8 cellular contexts compared by ENCODE assay signal in the genomic region with DNA sequence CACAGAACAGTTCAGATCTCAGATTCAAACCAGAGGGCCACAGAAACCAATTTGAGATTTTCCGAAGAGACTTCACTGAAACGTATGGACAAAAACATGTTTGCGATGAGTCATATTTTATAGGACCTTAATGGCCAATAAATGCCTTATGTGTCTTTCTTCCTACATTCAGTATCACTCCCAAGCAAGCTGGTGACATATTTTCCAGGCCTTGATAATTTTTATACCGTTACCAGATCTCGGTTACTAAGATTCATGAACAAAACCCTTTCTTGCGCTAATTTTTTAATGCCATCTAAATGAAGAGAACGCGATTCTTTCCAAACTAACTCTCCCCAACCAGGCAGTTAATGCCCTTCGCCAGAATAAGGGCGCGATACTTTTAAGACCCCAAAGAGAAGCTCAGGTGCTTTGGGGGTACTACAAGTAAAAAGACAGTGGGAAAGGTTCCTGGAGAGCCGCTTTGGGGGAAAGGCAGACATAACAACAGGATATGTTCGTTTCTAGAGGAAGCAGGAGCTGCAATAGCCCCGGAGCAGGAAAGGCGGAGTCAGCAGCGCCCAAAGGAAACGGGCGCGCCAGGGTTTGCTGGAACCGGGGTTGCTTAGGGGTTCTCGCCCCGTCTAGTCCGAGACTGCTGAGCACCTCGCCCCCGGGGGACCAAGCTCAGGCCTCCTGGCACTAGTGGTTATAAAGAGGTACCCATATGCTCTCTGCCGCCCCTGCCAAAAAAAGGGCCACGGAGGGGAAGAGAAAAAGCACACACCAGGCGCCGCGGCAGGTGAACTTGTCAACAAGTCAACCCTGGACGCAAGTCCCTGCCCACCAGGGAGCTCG. TPM values are rescaled to one million over a fixed set of nuclear protein-coding genes. Genes with fewer than 3 reads are reported as not detected.
DNase-seq lines count a peak whose midpoint lies in the region; ATAC-seq, FAIRE-seq and TF ChIP-seq lines count a peak whose summit lies in the region.

No MANE protein-coding gene starts in this region.

- FAIRE-seq in islet of Langerhans (lab: Jason Lieb, UNC), result peak; percentile 69

- H2AFZ ChIP-seq in ACC112 (ENCODE audit: low read length, unreplicated experiment), result peak overlapping the region; percentile 25

- DNase-seq in GM13976 (ENCODE audit: low spot score) (peak; percentile 31), RPMI7951 (ENCODE audit: low read depth) (peak; percentile 12), caudate nucleus (lab: John Stamatoyannopoulos, UW) (peak in 46 of 61 donors; percentile 8 to 74 (median 42))
- no peak for DNase-seq in activated effector memory CD4-positive, alpha-beta T cell treated with anti-CD3 and anti-CD28 coated beads, Interleukin-2, amount 50 U/mL, for 16 hours

- H3K4me3 ChIP-seq in ACC112 (ENCODE audit: low read depth, low read length) (peak overlapping the region; percentile 69), skin epidermis (peak overlapping the region; percentile 56 to 77 (median 71))

- in situ Hi-C loops in GM13976 (cut with MboI; ENCODE audit: low sequenced_read_pairs, unreplicated experiment), result no loop called here

- H3K36me3 ChIP-seq in ACC112 (ENCODE audit: insufficient read depth, low read length), result no peaks in the 10 kb centered on the region

- peak; percentile 22 for ATAC-seq in HG03521 (IDR thresholded peaks at IDR 0.05; ENCODE audit: unreplicated experiment)

- H3K27ac ChIP-seq in ACC112 (ENCODE audit: low read depth, low read length) (no peak overlapping the region), caudate nucleus (ENCODE audit: low read depth, low read length) (peak overlapping the region; percentile 24), skin epidermis (peak overlapping the region in 20 of 21 experiments; percentile 27 to 89 (median 79))

- H3K79me2 ChIP-seq in ACC112 (ENCODE audit: control insufficient read depth, insufficient read depth, low read length, unreplicated experiment), result no peaks in the 10 kb centered on the region

- no peak for TF ChIP-seq CTCF in GM13976 (IDR thresholded peaks at IDR 0.05; ENCODE audit: borderline replicate concordance, control extremely low read depth, extremely low read depth, insufficient read depth, missing control alignments)

- H3K4me1 ChIP-seq in ACC112 (ENCODE audit: control insufficient read depth, insufficient read depth, low read length, unreplicated experiment), result no peaks in the 10 kb centered on the region

- peaks cover 72% of the 10 kb centered on the region for H3K27me3 ChIP-seq in ACC112 (ENCODE audit: insufficient read depth, low read length)

RNA-seq across cellular contexts. Expression of a gene that starts 0.9 kb away (rescaled TPM):
- total RNA-seq in RPMI7951 (2014; rRNA removed; shearing (Covaris generic)), result 0.24 and 0.49 TPM in 2 replicates
